8 cellular contexts compared by ENCODE assay signal in the genomic region with DNA sequence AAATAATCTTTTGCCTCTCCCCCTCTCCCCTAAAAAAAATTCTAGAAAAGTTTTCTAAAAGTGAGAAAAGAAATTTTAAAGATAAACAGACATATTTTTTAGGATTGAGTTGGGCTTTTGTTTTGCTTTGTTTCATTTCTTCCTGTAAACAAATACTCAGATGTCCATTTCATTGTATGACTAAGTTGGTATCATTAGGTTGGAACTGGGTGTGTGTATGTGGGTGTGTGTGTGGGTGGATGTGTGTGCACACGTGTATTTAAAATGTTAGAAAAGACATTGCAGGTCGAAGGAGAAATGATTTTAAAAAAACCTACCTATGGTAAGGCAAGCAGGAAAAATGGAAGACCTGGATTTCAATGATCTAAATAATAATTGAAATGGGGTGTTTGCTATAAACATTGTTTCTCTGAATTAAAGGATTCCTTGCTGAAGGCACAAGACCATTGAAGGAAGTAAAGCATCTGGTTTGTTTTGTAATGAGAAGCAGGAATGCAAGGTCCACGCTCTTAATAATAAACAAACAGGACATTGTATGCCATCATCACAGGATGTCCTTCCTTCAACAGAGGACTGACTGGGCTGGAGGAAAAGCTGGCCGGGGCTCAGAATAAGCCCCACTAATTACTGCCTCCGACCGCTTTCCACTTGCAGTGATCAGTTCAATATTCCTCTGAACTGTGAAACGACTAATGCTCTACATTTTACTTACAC. TPM values are rescaled to one million over a fixed set of nuclear protein-coding genes. Genes with fewer than 3 reads are reported as not detected.
A peak's percentile ranks its signal among the peaks of the same experiment; 100 is the strongest.
DNase-seq lines count a peak whose midpoint lies in the region; TF ChIP-seq lines count a peak whose summit lies in the region.

No MANE protein-coding gene starts in this region.

- H3K36me3 ChIP-seq in GM06990 (ENCODE audit: control insufficient read depth, insufficient read depth, low read length) (peaks cover 1% of the 10 kb centered on the region), PC-9 (ENCODE audit: low read depth) (no peaks in the 10 kb centered on the region), rectal smooth muscle tissue (ENCODE audit: control insufficient read depth, insufficient read depth, low read length) (no peaks in the 10 kb centered on the region), sigmoid colon (no peaks in the 10 kb centered on the region)

- POLR2A ChIA-PET in PC-9 (lab: Charles Lee; ENCODE audit: unreplicated experiment), result no interaction called here

- H3K4me3 ChIP-seq in GM06990 (replicated peaks; ENCODE audit: low read depth, low read length) (peak overlapping the region; percentile 70), PC-9 (peak overlapping the region; percentile 78), epithelial cell of esophagus (ENCODE audit: low read length) (peak overlapping the region; percentile 51), rectal smooth muscle tissue (ENCODE audit: low read length) (peak overlapping the region; percentile 55), sigmoid colon (peak overlapping the region in 1 of 4 donors; percentile 45)

- TF ChIP-seq POLR2A in erythroblast (IDR thresholded peaks at IDR 0.05; ENCODE audit: low read length) (no peak), sigmoid colon (IDR thresholded peaks at IDR 0.05) (no peak)

- H3K79me2 ChIP-seq in PC-9 (ENCODE audit: low read depth), result peaks cover 10% of the 10 kb centered on the region; the same call in 1 of the 2 replicates

- H3K9me2 ChIP-seq in PC-9 (ENCODE audit: insufficient read depth), result no peaks in the 10 kb centered on the region

- no peak for DNase-seq in GM06990 (ENCODE audit: extremely low read depth, insufficient read length)
- peak in 1 of 2 experiments; percentile 78 for DNase-seq in PC-9
- peak; percentile 79 for DNase-seq in epithelial cell of esophagus (ENCODE audit: low read depth)
- DNase-seq in ureter (ENCODE audit: low spot score), result no peak
- DNase-seq in OCI-M1 (lab: John Stamatoyannopoulos, UW), result no peak
- no peak for DNase-seq in erythroblast (lab: John Stamatoyannopoulos, UW)
- DNase-seq in sigmoid colon, result no peak

- TF ChIP-seq EP300 in sigmoid colon (IDR thresholded peaks at IDR 0.05), result no peak

- TF ChIP-seq CTCF in GM06990 (IDR thresholded peaks at IDR 0.05; ENCODE audit: insufficient read depth, low read length, poor library complexity, severe bottlenecking), result no peak
- TF ChIP-seq CTCF in PC-9 (conservative IDR thresholded peaks at IDR 0.05), result no peak
- TF ChIP-seq CTCF in epithelial cell of esophagus (IDR thresholded peaks at IDR 0.05; ENCODE audit: insufficient read depth, low read depth, low read length, missing control alignments), result no peak
- TF ChIP-seq CTCF in sigmoid colon (IDR thresholded peaks at IDR 0.05), result no peak

- H3K9me3 ChIP-seq in PC-9 (ENCODE audit: insufficient read depth, low read depth) (no peaks in the 10 kb centered on the region), sigmoid colon (no peaks in the 10 kb centered on the region)

- peak overlapping the region; percentile 98 for H2AFZ ChIP-seq in PC-9

- no peaks in the 10 kb centered on the region for H4K20me1 ChIP-seq in PC-9 (ENCODE audit: insufficient read depth)

- intact Hi-C loops in PC-9 (cut with micrococcal nuclease; ENCODE audit: unreplicated experiment), result loop anchor here (2.0 to 5.0 kb wide), 4 partner anchors 273 to 603 kb away; no protein-coding TSS in a partner anchor
- intact Hi-C loops in sigmoid colon (cut with DNase I), result loop anchor here (5.0 kb wide), 1 partner anchor 88 kb away; no protein-coding TSS in a partner anchor

- H3F3A ChIP-seq in PC-9 (ENCODE audit: insufficient read depth, low read depth), result peaks cover 23% of the 10 kb centered on the region

- H3K27ac ChIP-seq in PC-9 (peak overlapping the region; percentile 87), rectal smooth muscle tissue (ENCODE audit: low read depth, low read length) (peak overlapping the region; percentile 4), sigmoid colon (peak overlapping the region in 1 of 4 donors; percentile 54)

- peak overlapping the region; percentile 96 for H3K4me2 ChIP-seq in PC-9

- H3K27me3 ChIP-seq in GM06990 (replicated peaks; ENCODE audit: control insufficient read depth, insufficient read depth, low read length) (no peaks in the 10 kb centered on the region; the same call in none of the 2 replicates), PC-9 (ENCODE audit: insufficient read depth, low read depth) (no peaks in the 10 kb centered on the region), rectal smooth muscle tissue (ENCODE audit: control insufficient read depth, insufficient read depth, low read length) (peaks cover 4% of the 10 kb centered on the region), sigmoid colon (peaks cover 7 to 61% (median 25%) of the 10 kb centered on the region in 3 donors)

- BruUV-seq in PC-9 (replicated peaks; lab: Mats Ljungman, UMichigan), result no TSS peak

- 34 to 48% methylated on average over 7 of the region's 7 CpGs for WGBS in sigmoid colon, 2 donors

- CTCF ChIA-PET in PC-9 (lab: Charles Lee), result no interaction called here

- no peak overlapping the region for H3K9ac ChIP-seq in rectal smooth muscle tissue (ENCODE audit: low read length)

- H3K4me1 ChIP-seq in PC-9 (replicated peaks; ENCODE audit: insufficient read depth), result peaks cover 43% of the 10 kb centered on the region
- peaks cover 6% of the 10 kb centered on the region for H3K4me1 ChIP-seq in rectal smooth muscle tissue (ENCODE audit: control insufficient read depth, insufficient read depth, low read length)
- H3K4me1 ChIP-seq in sigmoid colon, result peaks cover 0 to 21% (median 16%) of the 10 kb centered on the region in 4 donors

RNA-seq across cellular contexts. Expression of a gene that starts 1.0 kb away (rescaled TPM):
- total RNA-seq in PC-9 (2021) (1.4 and 2.6 TPM in 2 replicates), ureter (18.2 TPM), sigmoid colon (1 to 10 TPM in 3 of 4 donors, under 1 TPM in 1; 0.55 to 1.6 (median 1.2) TPM)
- 10 to 100 TPM in 1 of 3 donors, 1 to 10 TPM in 2; 3.0 to 17.6 (median 7.2) TPM for polyA plus RNA-seq in sigmoid colon
